ENCODE assay signal across 12 cellular contexts in the genomic region with DNA sequence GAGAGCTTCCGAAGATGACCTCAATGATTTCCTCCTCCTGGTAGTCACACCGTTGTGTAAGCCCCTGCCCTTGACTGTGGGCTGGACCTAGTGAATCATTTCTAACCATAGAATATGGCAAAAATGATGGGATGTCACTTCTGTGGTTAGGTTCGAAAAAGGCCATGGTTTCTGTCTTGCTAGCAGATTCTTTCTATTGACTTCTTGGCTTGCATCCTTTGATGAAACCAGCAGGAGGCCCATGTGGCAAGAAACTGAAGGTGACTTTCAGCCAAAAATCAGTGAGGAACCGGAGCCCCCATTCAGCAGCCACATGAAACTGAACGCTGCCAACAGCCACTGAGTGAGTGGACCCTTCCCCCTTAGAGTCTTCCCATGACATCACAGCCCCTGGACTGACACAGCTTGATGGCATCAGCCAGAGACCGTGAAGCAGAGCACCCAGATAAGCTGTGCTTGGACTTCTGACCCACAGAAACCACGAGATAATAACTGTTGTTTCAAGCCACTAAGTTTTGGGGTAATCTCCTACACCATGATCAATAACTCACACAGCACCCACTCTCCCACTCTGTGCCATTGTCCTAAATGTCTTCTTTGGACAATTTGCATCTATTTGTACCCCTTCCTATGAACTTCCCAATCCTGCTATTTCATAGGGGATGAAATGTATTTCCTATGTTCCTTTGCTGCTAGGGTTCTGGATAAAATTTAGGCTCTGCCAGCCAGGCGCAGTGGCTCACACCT.
DNase-seq lines count a peak whose midpoint lies in the region; ATAC-seq and TF ChIP-seq lines count a peak whose summit lies in the region.
"Had no signal": no experiment of that assay in that cellular context is flagged by ENCODE, and none has a peak within 500 bp of the region (broad histone marks: within the 10 kb centered on the region; RNA-seq: fewer than 3 reads in every experiment).

No MANE protein-coding gene starts in this region.

- POLR2A ChIA-PET in activated CD4-positive, alpha-beta memory T cell treated with anti-CD3 and anti-CD28 coated beads, Interleukin-2, amount 10 ng/mL, durations not matched to agents 7 days and 5 days (lab: Charles Lee) = no interaction called here

- TF ChIP-seq CTCF in progenitor cell of endocrine pancreas (IDR thresholded peaks at IDR 0.05; ENCODE audit: unreplicated experiment) = no peak

- peaks cover 21% of the 10 kb centered on the region for H3K4me1 Mint-ChIP-seq in activated CD4-positive, alpha-beta memory T cell treated with anti-CD3 and anti-CD28 coated beads, Interleukin-2, amount 10 ng/mL, durations not matched to agents 7 days and 5 days
- peaks cover 2% of the 10 kb centered on the region for H3K4me1 Mint-ChIP-seq in progenitor cell of endocrine pancreas (ENCODE audit: low read depth)

- TF ChIP-seq POLR2A in erythroblast (IDR thresholded peaks at IDR 0.05; ENCODE audit: low read length) = no peak

- no peak overlapping the region for H3K4me3 Mint-ChIP-seq in activated CD4-positive, alpha-beta memory T cell treated with anti-CD3 and anti-CD28 coated beads, Interleukin-2, amount 10 ng/mL, durations not matched to agents 7 days and 5 days
- H3K4me3 Mint-ChIP-seq in progenitor cell of endocrine pancreas (ENCODE audit: low read depth) = no peak overlapping the region

- CTCF ChIA-PET in activated CD4-positive, alpha-beta memory T cell treated with anti-CD3 and anti-CD28 coated beads, Interleukin-2, amount 10 ng/mL, durations not matched to agents 7 days and 5 days (lab: Charles Lee) = no interaction called here

- H3K9me3 Mint-ChIP-seq in activated CD4-positive, alpha-beta memory T cell treated with anti-CD3 and anti-CD28 coated beads, Interleukin-2, amount 10 ng/mL, durations not matched to agents 7 days and 5 days = no peaks in the 10 kb centered on the region
- no peaks in the 10 kb centered on the region for H3K9me3 Mint-ChIP-seq in progenitor cell of endocrine pancreas (ENCODE audit: low read depth)

- peak; percentile 31 for DNase-seq in activated CD4-positive, alpha-beta memory T cell treated with anti-CD3 and anti-CD28 coated beads, Interleukin-2, amount 10 ng/mL, durations not matched to agents 7 days and 5 days
- DNase-seq in nucleus accumbens (lab: John Stamatoyannopoulos, UW) (no peak), progenitor cell of endocrine pancreas (ENCODE audit: low spot score, unreplicated experiment) (no peak), erythroblast (lab: John Stamatoyannopoulos, UW) (no peak), SW 1271 (lab: John Stamatoyannopoulos, UW) (no peak)
- DNase-seq: NCI-H524, spleen, T1000, tibial artery had no signal

- no peaks in the 10 kb centered on the region for H3K27me3 Mint-ChIP-seq in activated CD4-positive, alpha-beta memory T cell treated with anti-CD3 and anti-CD28 coated beads, Interleukin-2, amount 10 ng/mL, durations not matched to agents 7 days and 5 days
- no peaks in the 10 kb centered on the region for H3K27me3 Mint-ChIP-seq in progenitor cell of endocrine pancreas

- no peak overlapping the region for H3K27ac Mint-ChIP-seq in activated CD4-positive, alpha-beta memory T cell treated with anti-CD3 and anti-CD28 coated beads, Interleukin-2, amount 10 ng/mL, durations not matched to agents 7 days and 5 days
- no peak overlapping the region for H3K27ac Mint-ChIP-seq in progenitor cell of endocrine pancreas

- H3K36me3 Mint-ChIP-seq in activated CD4-positive, alpha-beta memory T cell treated with anti-CD3 and anti-CD28 coated beads, Interleukin-2, amount 10 ng/mL, durations not matched to agents 7 days and 5 days (ENCODE audit: low read depth) = no peaks in the 10 kb centered on the region
- H3K36me3 Mint-ChIP-seq in progenitor cell of endocrine pancreas (ENCODE audit: insufficient read depth) = peaks cover 1% of the 10 kb centered on the region

- ATAC-seq in GM18498 (IDR thresholded peaks at IDR 0.05; ENCODE audit: unreplicated experiment) (peak; percentile 87), GM19438 (IDR thresholded peaks at IDR 0.05; ENCODE audit: low read depth, unreplicated experiment) (peak; percentile 88), HG03039 (IDR thresholded peaks at IDR 0.05; ENCODE audit: unreplicated experiment) (peak; percentile 45)
